Comparison of ENCODE assay signal across 14 cellular contexts in genomic region chr1:156610072-156610471, GRCh38. TPM values are rescaled to one million over a fixed set of nuclear protein-coding genes. Genes with fewer than 3 reads are reported as not detected.
"Had no signal": no experiment of that assay in that cellular context is flagged by ENCODE, and none has a peak within 500 bp of the region (broad histone marks: within the 10 kb centered on the region; RNA-seq: fewer than 3 reads in every experiment).

No MANE protein-coding gene starts in this region.

RNA-seq across cellular contexts. Expression of gene HAPLN2, which starts 9.1 kb away (rescaled TPM):
- total RNA-seq: activated B cell treated with CpG ODN at 0.5 μM for 24 hours; activated CD4-positive, alpha-beta memory T cell treated with anti-CD3 and anti-CD28 coated beads, Interleukin-2, amount 10 ng/mL, durations not matched to agents 7 days and 5 days; activated CD4-positive, alpha-beta T cell treated with anti-CD3 and anti-CD28 coated beads, Interleukin-2, amount 10 ng/mL, durations not matched to agents 24 days and 14 days; activated CD8-positive, alpha-beta memory T cell treated with anti-CD3 and anti-CD28 coated beads for 36 hours; activated CD8-positive, alpha-beta memory T cell treated with anti-CD3 and anti-CD28 coated beads, Interleukin-2, amount 10 ng/mL, durations not matched to agents 7 days and 5 days; activated CD8-positive, alpha-beta T cell treated with anti-CD3 and anti-CD28 coated beads for 36 hours; activated CD8-positive, alpha-beta T cell treated with anti-CD3 and anti-CD28 coated beads, Interleukin-2, amount 10 ng/mL, durations not matched to agents 7 days and 5 days; T-helper 1 cell treated with Interleukin-12 subunit alpha and Interleukin-12 subunit beta and Interleukin-4 antibody, amounts not matched to agents 30 ng/mL and 1 ng/mL, for 36 hours; T-helper 2 cell treated with Interferon-gamma antibody and Interleukin-4, amounts not matched to agents 100 ng/mL and 5 ng/mL, for 36 hours had no signal

RNA-seq across cellular contexts. Expression of gene BCAN, which starts 31.8 kb away (rescaled TPM):
- total RNA-seq: activated CD4-positive, alpha-beta memory T cell treated with anti-CD3 and anti-CD28 coated beads for 36 hours; activated CD4-positive, alpha-beta memory T cell treated with anti-CD3 and anti-CD28 coated beads, Interleukin-2, amount 10 ng/mL, durations not matched to agents 7 days and 5 days; activated CD4-positive, alpha-beta T cell treated with anti-CD3 and anti-CD28 coated beads for 36 hours; activated CD4-positive, alpha-beta T cell treated with anti-CD3 and anti-CD28 coated beads, Interleukin-2, amount 10 ng/mL, durations not matched to agents 24 days and 14 days; activated CD4-positive, alpha-beta T cell treated with anti-CD3 and anti-CD28 coated beads, Interleukin-2, amount 10 ng/mL, durations not matched to agents 7 days and 5 days; activated CD8-positive, alpha-beta memory T cell treated with anti-CD3 and anti-CD28 coated beads for 36 hours; activated CD8-positive, alpha-beta T cell treated with anti-CD3 and anti-CD28 coated beads for 36 hours; activated CD8-positive, alpha-beta T cell treated with anti-CD3 and anti-CD28 coated beads, Interleukin-2, amount 10 ng/mL, durations not matched to agents 7 days and 5 days; T-cell; T-helper 1 cell treated with Interleukin-12 subunit alpha and Interleukin-12 subunit beta and Interleukin-4 antibody, amounts not matched to agents 30 ng/mL and 1 ng/mL, for 36 hours; T-helper 17 cell; T-helper 2 cell treated with Interferon-gamma antibody and Interleukin-4, amounts not matched to agents 100 ng/mL and 5 ng/mL, for 36 hours had no signal
